In genomic region chr7:21198929-21199328, GRCh38 we compare ENCODE assay signal across 26 cellular contexts.
"Had no signal": no experiment of that assay in that cellular context is flagged by ENCODE, and none has a peak within 500 bp of the region (broad histone marks: within the 10 kb centered on the region; RNA-seq: fewer than 3 reads in every experiment).

No MANE protein-coding gene starts in this region.

- H3K9me3 Mint-ChIP-seq: immature natural killer cell; memory B cell; stimulated activated memory B cell treated with anti-CD40 and anti-IgM and Interleukin-4, amounts not matched to agents 10 μg/mL and 1 μg/mL and 100 μg/mL, for 72 hours had no signal

- H3K4me3 ChIP-seq: left ventricle myocardium inferior, lung, mucosa of descending colon, ovary, right atrium auricular region, right lobe of liver, smooth muscle cell, tibial nerve, upper lobe of left lung, vagina had no signal

- H3K27ac ChIP-seq: left ventricle myocardium inferior, ovary, right atrium auricular region, right lobe of liver, tibial nerve, upper lobe of left lung, vagina had no signal

- H3K27me3 ChIP-seq: ovary, right atrium auricular region, right lobe of liver, tibial nerve, upper lobe of left lung, vagina had no signal

- H3K27ac Mint-ChIP-seq: immature natural killer cell; memory B cell; natural killer cell treated with Interleukin-12 subunit alpha and Interleukin-12 subunit beta and Interleukin-15 and Interleukin-18, amount 100 ng/mL, for 72 hours; progenitor cell of endocrine pancreas; stimulated activated memory B cell treated with anti-CD40 and anti-IgM and Interleukin-4, amounts not matched to agents 10 μg/mL and 1 μg/mL and 100 μg/mL, for 72 hours; stimulated activated naive CD8-positive, alpha-beta T cell treated with anti-CD3 and anti-CD28 coated beads, Interleukin-15, amount 100 ng/mL, for 72 hours had no signal

- H3K4me2 ChIP-seq: smooth muscle cell had no signal

- H3K4me1 Mint-ChIP-seq: memory B cell; stimulated activated memory B cell treated with anti-CD40 and anti-IgM and Interleukin-4, amounts not matched to agents 10 μg/mL and 1 μg/mL and 100 μg/mL, for 72 hours; stimulated activated naive CD8-positive, alpha-beta T cell treated with anti-CD3 and anti-CD28 coated beads, Interleukin-15, amount 100 ng/mL, for 72 hours had no signal

- H3K36me3 ChIP-seq: left ventricle myocardium inferior, ovary, right atrium auricular region, right lobe of liver, tibial nerve, upper lobe of left lung, vagina had no signal

- H3K4me1 ChIP-seq: left ventricle myocardium inferior, right atrium auricular region, right lobe of liver, tibial nerve, upper lobe of left lung, vagina had no signal

- DNase-seq: hypothalamus; immature natural killer cell; kidney; left ventricle myocardium inferior; midbrain; naive thymus-derived CD4-positive, alpha-beta T cell; ovary; right lobe of liver; stimulated activated CD4-positive, alpha-beta T cell treated with anti-CD3 and anti-CD28 coated beads, Interleukin-1b, Interleukin-23, amount 100 ng/mL, for 48 hours; stimulated activated CD4-positive, alpha-beta T cell treated with anti-CD3 and anti-CD28 coated beads, Interleukin-2, amount 100 ng/mL, for 48 hours; stimulated activated CD4-positive, alpha-beta T cell treated with anti-CD3 and anti-CD28 coated beads, Interleukin-4, amount 100 ng/mL, for 4 hours; stimulated activated CD8-positive, alpha-beta memory T cell treated with anti-CD3 and anti-CD28 coated beads, Interleukin-4, amount 100 ng/mL, for 48 hours; stimulated activated naive CD4-positive, alpha-beta T cell treated with Interleukin-2 at 50 U/mL for 16 hours; stimulated activated naive CD8-positive, alpha-beta T cell treated with anti-CD3 and anti-CD28 coated beads, Interleukin-15, amount 100 ng/mL, for 72 hours; substantia nigra; upper lobe of left lung had no signal

- H3K27me3 Mint-ChIP-seq: progenitor cell of endocrine pancreas; stimulated activated memory B cell treated with anti-CD40 and anti-IgM and Interleukin-4, amounts not matched to agents 10 μg/mL and 1 μg/mL and 100 μg/mL, for 72 hours; stimulated activated naive CD8-positive, alpha-beta T cell treated with anti-CD3 and anti-CD28 coated beads, Interleukin-15, amount 100 ng/mL, for 72 hours had no signal

- H3K4me3 Mint-ChIP-seq: immature natural killer cell; memory B cell; naive thymus-derived CD4-positive, alpha-beta T cell; natural killer cell treated with Interleukin-12 subunit alpha and Interleukin-12 subunit beta and Interleukin-15 and Interleukin-18, amount 100 ng/mL, for 72 hours; stimulated activated memory B cell treated with anti-CD40 and anti-IgM and Interleukin-4, amounts not matched to agents 10 μg/mL and 1 μg/mL and 100 μg/mL, for 72 hours; stimulated activated naive CD8-positive, alpha-beta T cell treated with anti-CD3 and anti-CD28 coated beads, Interleukin-15, amount 100 ng/mL, for 72 hours had no signal

- H3K9me3 ChIP-seq: left ventricle myocardium inferior, mucosa of descending colon, right atrium auricular region, right lobe of liver, tibial nerve, upper lobe of left lung, vagina had no signal

- H3K36me3 Mint-ChIP-seq: immature natural killer cell; memory B cell; natural killer cell treated with Interleukin-12 subunit alpha and Interleukin-12 subunit beta and Interleukin-15 and Interleukin-18, amount 100 ng/mL, for 72 hours; stimulated activated memory B cell treated with anti-CD40 and anti-IgM and Interleukin-4, amounts not matched to agents 10 μg/mL and 1 μg/mL and 100 μg/mL, for 72 hours had no signal

- ATAC-seq: mucosa of descending colon; naive thymus-derived CD4-positive, alpha-beta T cell; natural killer cell treated with Interleukin-12 subunit alpha and Interleukin-12 subunit beta and Interleukin-15 and Interleukin-18, amount 100 ng/mL, for 72 hours; right lobe of liver; stimulated activated memory B cell treated with anti-CD40 and anti-IgM and Interleukin-4, amounts not matched to agents 10 μg/mL and 1 μg/mL and 100 μg/mL, for 72 hours; stimulated activated naive CD8-positive, alpha-beta T cell treated with anti-CD3 and anti-CD28 coated beads, Interleukin-15, amount 100 ng/mL, for 72 hours had no signal
